In the genomic region with DNA sequence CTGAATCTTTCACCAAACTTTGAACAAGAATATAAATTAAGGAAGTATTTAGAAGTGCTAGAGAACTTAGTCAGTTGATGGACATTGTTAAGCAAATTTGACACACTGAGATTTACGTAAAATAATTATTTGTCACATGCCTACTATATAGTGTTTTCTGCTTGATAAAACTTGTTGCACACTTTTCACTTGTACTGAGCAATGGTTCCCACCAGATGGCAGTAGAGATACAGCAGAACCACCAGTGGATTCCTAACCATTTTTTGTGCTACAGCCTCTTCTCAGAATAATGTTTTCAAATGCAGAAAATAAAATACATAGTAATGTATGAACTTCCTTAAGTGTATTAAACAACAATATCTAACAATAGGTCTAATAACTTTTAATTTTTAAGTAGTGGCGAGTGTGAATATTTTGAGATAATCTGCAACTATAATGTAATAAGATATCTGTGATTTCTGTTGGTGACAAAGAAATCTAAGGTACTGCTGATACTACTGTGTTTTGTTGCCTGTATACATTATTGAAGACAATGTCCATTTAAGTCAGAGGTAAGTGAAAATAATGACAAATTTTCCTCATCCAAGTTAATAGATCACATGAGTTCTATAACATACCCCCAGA, we compare ENCODE assay signal across 9 cellular contexts.
A peak's percentile ranks its signal among the peaks of the same experiment; 100 is the strongest.
DNase-seq lines count a peak whose midpoint lies in the region; ATAC-seq and TF ChIP-seq lines count a peak whose summit lies in the region.
"Had no signal": no experiment of that assay in that cellular context is flagged by ENCODE, and none has a peak within 500 bp of the region (broad histone marks: within the 10 kb centered on the region; RNA-seq: fewer than 3 reads in every experiment).

No MANE protein-coding gene starts in this region.

- no peaks in the 10 kb centered on the region for H3K4me1 ChIP-seq in hepatocyte (ENCODE audit: insufficient read depth)

- WGBS in hepatocyte (ENCODE audit: low lambda C conversion rate, missing lambda C conversion rate) = 61% methylated on average over 2 of the region's 2 CpGs

- no peaks in the 10 kb centered on the region for H3K27me3 ChIP-seq in hepatocyte

- no peak overlapping the region for H2AFZ ChIP-seq in hepatocyte

- no peaks in the 10 kb centered on the region for H3K27me3 Mint-ChIP-seq in WTC11 (ENCODE audit: low read depth)
- no peaks in the 10 kb centered on the region for H3K27me3 Mint-ChIP-seq in activated CD4-positive, alpha-beta memory T cell treated with anti-CD3 and anti-CD28 coated beads, Interleukin-2, amount 10 ng/mL, durations not matched to agents 7 days and 5 days
- H3K27me3 Mint-ChIP-seq: activated naive CD8-positive, alpha-beta T cell had no signal

- no peaks in the 10 kb centered on the region for H3K36me3 ChIP-seq in hepatocyte (replicated peaks; ENCODE audit: insufficient read depth, low read depth)

- no peaks in the 10 kb centered on the region for H3K9me2 ChIP-seq in hepatocyte (replicated peaks; ENCODE audit: insufficient read depth)

- H3K27ac ChIP-seq in hepatocyte = no peak overlapping the region

- CTCF ChIA-PET in WTC11 (lab: Charles Lee) = interaction anchor here (0.7 to 1.1 kb wide), 3 partner anchors 24 to 452 kb away, joined by 3 read pairs; no protein-coding TSS in a partner anchor
- CTCF ChIA-PET in activated CD4-positive, alpha-beta memory T cell treated with anti-CD3 and anti-CD28 coated beads, Interleukin-2, amount 10 ng/mL, durations not matched to agents 7 days and 5 days (lab: Charles Lee) = interaction anchor here (1.4 kb wide), 1 partner anchor 27 kb away, joined by 4 read pairs; no protein-coding TSS in a partner anchor

- POLR2A ChIA-PET in WTC11 (lab: Charles Lee) = no interaction called here
- POLR2A ChIA-PET in activated CD4-positive, alpha-beta memory T cell treated with anti-CD3 and anti-CD28 coated beads, Interleukin-2, amount 10 ng/mL, durations not matched to agents 7 days and 5 days (lab: Charles Lee) = no interaction called here

- peaks cover 5% of the 10 kb centered on the region; the same call in 1 of the 2 replicates for H3K9me3 Mint-ChIP-seq in WTC11
- no peaks in the 10 kb centered on the region for H3K9me3 Mint-ChIP-seq in activated CD4-positive, alpha-beta memory T cell treated with anti-CD3 and anti-CD28 coated beads, Interleukin-2, amount 10 ng/mL, durations not matched to agents 7 days and 5 days

- TF ChIP-seq CTCF in WTC11 (IDR thresholded peaks at IDR 0.05) = peak; percentile 37; the same call in 1 of the 2 replicates
- peak; percentile 77 for TF ChIP-seq CTCF in hepatocyte (IDR thresholded peaks at IDR 0.05; ENCODE audit: poor library complexity)

- no peaks in the 10 kb centered on the region for H4K20me1 ChIP-seq in hepatocyte (ENCODE audit: insufficient read depth, poor library complexity, severe bottlenecking)

- H3K36me3 Mint-ChIP-seq in WTC11 = peaks cover 44% of the 10 kb centered on the region
- peaks cover 11% of the 10 kb centered on the region for H3K36me3 Mint-ChIP-seq in activated CD4-positive, alpha-beta memory T cell treated with anti-CD3 and anti-CD28 coated beads, Interleukin-2, amount 10 ng/mL, durations not matched to agents 7 days and 5 days (ENCODE audit: low read depth)

- H3K4me3 Mint-ChIP-seq in WTC11 = no peak overlapping the region
- no peak overlapping the region for H3K4me3 Mint-ChIP-seq in activated CD4-positive, alpha-beta memory T cell treated with anti-CD3 and anti-CD28 coated beads, Interleukin-2, amount 10 ng/mL, durations not matched to agents 7 days and 5 days
- H3K4me3 Mint-ChIP-seq: activated naive CD8-positive, alpha-beta T cell had no signal

- H3K4me3 ChIP-seq in hepatocyte = no peak overlapping the region

- DNase-seq in NCI-H510A treated with DMSO at 0.1 percent for 48 hours (lab: John Stamatoyannopoulos, UW) (peak; percentile 30), NCI-H510A (lab: John Stamatoyannopoulos, UW) (no peak), HT1080 (ENCODE audit: low read depth) (peak; percentile 25), WTC11 (ENCODE audit: low spot score) (no peak), hepatocyte (ENCODE audit: low spot score) (peak; percentile 48), superior temporal gyrus (ENCODE audit: extremely low spot score) (peak; percentile 40)
- no peak for DNase-seq in activated CD4-positive, alpha-beta memory T cell treated with anti-CD3 and anti-CD28 coated beads, Interleukin-2, amount 10 ng/mL, durations not matched to agents 7 days and 5 days

- H3K9me3 ChIP-seq in hepatocyte (ENCODE audit: low read depth) = no peaks in the 10 kb centered on the region

- H3K4me2 ChIP-seq in hepatocyte = no peak overlapping the region

- H3K79me2 ChIP-seq in hepatocyte = no peaks in the 10 kb centered on the region

- ATAC-seq in GM19463 (IDR thresholded peaks at IDR 0.05; ENCODE audit: unreplicated experiment) (peak; percentile 82), WTC11 (no peak)

- no peaks in the 10 kb centered on the region for H3K4me1 Mint-ChIP-seq in WTC11
- H3K4me1 Mint-ChIP-seq in activated CD4-positive, alpha-beta memory T cell treated with anti-CD3 and anti-CD28 coated beads, Interleukin-2, amount 10 ng/mL, durations not matched to agents 7 days and 5 days = no peaks in the 10 kb centered on the region

- no peak overlapping the region for H3K27ac Mint-ChIP-seq in WTC11
- H3K27ac Mint-ChIP-seq in activated CD4-positive, alpha-beta memory T cell treated with anti-CD3 and anti-CD28 coated beads, Interleukin-2, amount 10 ng/mL, durations not matched to agents 7 days and 5 days = no peak overlapping the region
- H3K27ac Mint-ChIP-seq: activated naive CD8-positive, alpha-beta T cell had no signal

TF ChIP-seq in WTC11, 78 proteins besides CTCF, POLR2A, EP300 and RAD21 (continues in another document):
- TF ChIP-seq, protein P1, sequence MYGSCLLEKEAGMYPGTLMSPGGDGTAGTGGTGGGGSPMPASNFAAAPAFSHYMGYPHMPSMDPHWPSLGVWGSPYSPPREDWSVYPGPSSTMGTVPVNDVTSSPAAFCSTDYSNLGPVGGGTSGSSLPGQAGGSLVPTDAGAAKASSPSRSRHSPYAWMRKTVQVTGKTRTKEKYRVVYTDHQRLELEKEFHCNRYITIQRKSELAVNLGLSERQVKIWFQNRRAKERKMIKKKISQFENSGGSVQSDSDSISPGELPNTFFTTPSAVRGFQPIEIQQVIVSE (CRISPR knock-in tag; IDR thresholded peaks at IDR 0.05; ENCODE audit: borderline replicate concordance) = no peak
- TF ChIP-seq ZNF138 (CRISPR knock-in tag; conservative IDR thresholded peaks at IDR 0.05) = no peak
- TF ChIP-seq RELA (CRISPR knock-in tag; IDR thresholded peaks at IDR 0.05; ENCODE audit: borderline replicate concordance) = no peak
- TF ChIP-seq, protein P2, sequence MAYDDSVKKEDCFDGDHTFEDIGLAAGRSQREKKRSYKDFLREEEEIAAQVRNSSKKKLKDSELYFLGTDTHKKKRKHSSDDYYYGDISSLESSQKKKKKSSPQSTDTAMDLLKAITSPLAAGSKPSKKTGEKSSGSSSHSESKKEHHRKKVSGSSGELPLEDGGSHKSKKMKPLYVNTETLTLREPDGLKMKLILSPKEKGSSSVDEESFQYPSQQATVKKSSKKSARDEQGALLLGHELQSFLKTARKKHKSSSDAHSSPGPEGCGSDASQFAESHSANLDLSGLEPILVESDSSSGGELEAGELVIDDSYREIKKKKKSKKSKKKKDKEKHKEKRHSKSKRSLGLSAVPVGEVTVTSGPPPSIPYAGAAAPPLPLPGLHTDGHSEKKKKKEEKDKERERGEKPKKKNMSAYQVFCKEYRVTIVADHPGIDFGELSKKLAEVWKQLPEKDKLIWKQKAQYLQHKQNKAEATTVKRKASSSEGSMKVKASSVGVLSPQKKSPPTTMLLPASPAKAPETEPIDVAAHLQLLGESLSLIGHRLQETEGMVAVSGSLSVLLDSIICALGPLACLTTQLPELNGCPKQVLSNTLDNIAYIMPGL (CRISPR knock-in tag; IDR thresholded peaks at IDR 0.05) = no peak
- TF ChIP-seq, protein P3, sequence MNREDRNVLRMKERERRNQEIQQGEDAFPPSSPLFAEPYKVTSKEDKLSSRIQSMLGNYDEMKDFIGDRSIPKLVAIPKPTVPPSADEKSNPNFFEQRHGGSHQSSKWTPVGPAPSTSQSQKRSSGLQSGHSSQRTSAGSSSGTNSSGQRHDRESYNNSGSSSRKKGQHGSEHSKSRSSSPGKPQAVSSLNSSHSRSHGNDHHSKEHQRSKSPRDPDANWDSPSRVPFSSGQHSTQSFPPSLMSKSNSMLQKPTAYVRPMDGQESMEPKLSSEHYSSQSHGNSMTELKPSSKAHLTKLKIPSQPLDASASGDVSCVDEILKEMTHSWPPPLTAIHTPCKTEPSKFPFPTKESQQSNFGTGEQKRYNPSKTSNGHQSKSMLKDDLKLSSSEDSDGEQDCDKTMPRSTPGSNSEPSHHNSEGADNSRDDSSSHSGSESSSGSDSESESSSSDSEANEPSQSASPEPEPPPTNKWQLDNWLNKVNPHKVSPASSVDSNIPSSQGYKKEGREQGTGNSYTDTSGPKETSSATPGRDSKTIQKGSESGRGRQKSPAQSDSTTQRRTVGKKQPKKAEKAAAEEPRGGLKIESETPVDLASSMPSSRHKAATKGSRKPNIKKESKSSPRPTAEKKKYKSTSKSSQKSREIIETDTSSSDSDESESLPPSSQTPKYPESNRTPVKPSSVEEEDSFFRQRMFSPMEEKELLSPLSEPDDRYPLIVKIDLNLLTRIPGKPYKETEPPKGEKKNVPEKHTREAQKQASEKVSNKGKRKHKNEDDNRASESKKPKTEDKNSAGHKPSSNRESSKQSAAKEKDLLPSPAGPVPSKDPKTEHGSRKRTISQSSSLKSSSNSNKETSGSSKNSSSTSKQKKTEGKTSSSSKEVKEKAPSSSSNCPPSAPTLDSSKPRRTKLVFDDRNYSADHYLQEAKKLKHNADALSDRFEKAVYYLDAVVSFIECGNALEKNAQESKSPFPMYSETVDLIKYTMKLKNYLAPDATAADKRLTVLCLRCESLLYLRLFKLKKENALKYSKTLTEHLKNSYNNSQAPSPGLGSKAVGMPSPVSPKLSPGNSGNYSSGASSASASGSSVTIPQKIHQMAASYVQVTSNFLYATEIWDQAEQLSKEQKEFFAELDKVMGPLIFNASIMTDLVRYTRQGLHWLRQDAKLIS (CRISPR knock-in tag; IDR thresholded peaks at IDR 0.05; ENCODE audit: borderline replicate concordance) = no peak
- TF ChIP-seq TP53 (CRISPR knock-in tag; IDR thresholded peaks at IDR 0.05) = no peak
- TF ChIP-seq JAZF1 (CRISPR knock-in tag; IDR thresholded peaks at IDR 0.05) = no peak
- TF ChIP-seq, protein P4, sequence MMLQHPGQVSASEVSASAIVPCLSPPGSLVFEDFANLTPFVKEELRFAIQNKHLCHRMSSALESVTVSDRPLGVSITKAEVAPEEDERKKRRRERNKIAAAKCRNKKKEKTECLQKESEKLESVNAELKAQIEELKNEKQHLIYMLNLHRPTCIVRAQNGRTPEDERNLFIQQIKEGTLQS (CRISPR knock-in tag; conservative IDR thresholded peaks at IDR 0.05) = no peak

Comparison
In these comparisons a context has a peak if more than half of its experiments do, and no peak if none do; other contexts are left out.
1. DNase-seq: peak in NCI-H510A treated with DMSO at 0.1 percent for 48 hours (single experiment), HT1080 (single experiment), hepatocyte (single experiment) and superior temporal gyrus (single experiment); none in NCI-H510A (single experiment), WTC11 (single experiment) and activated CD4-positive, alpha-beta memory T cell treated with anti-CD3 and anti-CD28 coated beads, Interleukin-2, amount 10 ng/mL, durations not matched to agents 7 days and 5 days (single experiment).